In genomic region chr15:76206325-76206976, GRCh38 we compare ENCODE assay signal across 10 cellular contexts.
DNase-seq lines count a peak whose midpoint lies in the region; ATAC-seq and TF ChIP-seq lines count a peak whose summit lies in the region.
"Had no signal": no experiment of that assay in that cellular context is flagged by ENCODE, and none has a peak within 500 bp of the region (broad histone marks: within the 10 kb centered on the region; RNA-seq: fewer than 3 reads in every experiment).

No MANE protein-coding gene starts in this region.

- H3K4me3 ChIP-seq in lung = no peak overlapping the region

- CTCF ChIA-PET in activated CD4-positive, alpha-beta T cell treated with anti-CD3 and anti-CD28 coated beads, Interleukin-2, amount 10 ng/mL, durations not matched to agents 7 days and 5 days (lab: Charles Lee) = interaction anchor here (0.6 to 1.1 kb wide), 2 partner anchors 12 to 1061 kb away, joined by 3 read pairs; no protein-coding TSS in a partner anchor

- no peaks in the 10 kb centered on the region for H3K27me3 ChIP-seq in lung (ENCODE audit: control insufficient read depth, insufficient read depth)

- TF ChIP-seq CTCF in C4-2B (conservative IDR thresholded peaks at IDR 0.05) (no peak), lung (IDR thresholded peaks at IDR 0.05; ENCODE audit: control extremely low read depth, extremely low read depth) (no peak)

- POLR2A ChIA-PET in activated CD4-positive, alpha-beta T cell treated with anti-CD3 and anti-CD28 coated beads, Interleukin-2, amount 10 ng/mL, durations not matched to agents 7 days and 5 days (lab: Charles Lee) = no interaction called here

- DNase-seq in NCI-H2029 (lab: John Stamatoyannopoulos, UW) = peak; percentile 88
- DNase-seq in caudate nucleus (lab: John Stamatoyannopoulos, UW) = peak in 51 of 61 donors; percentile 16 to 89 (median 46)
- peak; percentile 58 for DNase-seq in lung (ENCODE audit: low spot score)
- DNase-seq in activated CD4-positive, alpha-beta T cell treated with anti-CD3 and anti-CD28 coated beads, Interleukin-2, amount 10 ng/mL, durations not matched to agents 7 days and 5 days = no peak

- H3K36me3 ChIP-seq in lung (ENCODE audit: control insufficient read depth in 2 of 2, insufficient read depth in 2 of 2, low read length in 2 of 2) = peaks cover 5 to 29% of the 10 kb centered on the region in 2 donors

- 35 to 58% methylated on average over 4 of the region's 4 CpGs for WGBS in lung, 2 donors

- H3K4me3 Mint-ChIP-seq in activated CD4-positive, alpha-beta T cell treated with anti-CD3 and anti-CD28 coated beads, Interleukin-2, amount 10 ng/mL, durations not matched to agents 7 days and 5 days = no peak overlapping the region
- H3K4me3 Mint-ChIP-seq: CD8-positive, alpha-beta T cell had no signal

- no peaks in the 10 kb centered on the region for H3K9me3 ChIP-seq in lung (ENCODE audit: control insufficient read depth in 2 of 2, insufficient read depth in 1 of 2, low read length in 1 of 2)

- H3K4me1 ChIP-seq in lung (ENCODE audit: control insufficient read depth in 2 of 2, insufficient read depth in 2 of 2, low read length in 2 of 2) = no peaks in the 10 kb centered on the region

- no peak for ATAC-seq in lung (ENCODE audit: insufficient read depth, low FRiP score)
- ATAC-seq in HG02678 (IDR thresholded peaks at IDR 0.05; ENCODE audit: unreplicated experiment) = no peak
- no peak for ATAC-seq in GM21786 (IDR thresholded peaks at IDR 0.05; ENCODE audit: unreplicated experiment)
- ATAC-seq in GM19467 (IDR thresholded peaks at IDR 0.05; ENCODE audit: unreplicated experiment) = no peak
- ATAC-seq: CD8-positive, alpha-beta T cell had no signal

- no peaks in the 10 kb centered on the region for H3K27me3 Mint-ChIP-seq in activated CD4-positive, alpha-beta T cell treated with anti-CD3 and anti-CD28 coated beads, Interleukin-2, amount 10 ng/mL, durations not matched to agents 7 days and 5 days

- no peaks in the 10 kb centered on the region for H3K4me1 Mint-ChIP-seq in activated CD4-positive, alpha-beta T cell treated with anti-CD3 and anti-CD28 coated beads, Interleukin-2, amount 10 ng/mL, durations not matched to agents 7 days and 5 days

- no peaks in the 10 kb centered on the region for H3K9me3 Mint-ChIP-seq in activated CD4-positive, alpha-beta T cell treated with anti-CD3 and anti-CD28 coated beads, Interleukin-2, amount 10 ng/mL, durations not matched to agents 7 days and 5 days
- H3K9me3 Mint-ChIP-seq: CD8-positive, alpha-beta T cell had no signal

- H3K27ac ChIP-seq in C4-2B = peak overlapping the region; percentile 5; the same call in 1 of the 2 replicates
- H3K27ac ChIP-seq in caudate nucleus (ENCODE audit: low read depth, low read length) = no peak overlapping the region
- H3K27ac ChIP-seq in lung (ENCODE audit: low read depth in 1 of 2, low read length in 1 of 2) = no peak overlapping the region
- H3K27ac ChIP-seq: WERI-Rb-1 had no signal

- no peaks in the 10 kb centered on the region for H3K36me3 Mint-ChIP-seq in activated CD4-positive, alpha-beta T cell treated with anti-CD3 and anti-CD28 coated beads, Interleukin-2, amount 10 ng/mL, durations not matched to agents 7 days and 5 days (ENCODE audit: low read depth)

- no peak overlapping the region for H3K27ac Mint-ChIP-seq in activated CD4-positive, alpha-beta T cell treated with anti-CD3 and anti-CD28 coated beads, Interleukin-2, amount 10 ng/mL, durations not matched to agents 7 days and 5 days
- H3K27ac Mint-ChIP-seq: CD8-positive, alpha-beta T cell had no signal
